2 cellular contexts compared by ENCODE assay signal in the genomic region with DNA sequence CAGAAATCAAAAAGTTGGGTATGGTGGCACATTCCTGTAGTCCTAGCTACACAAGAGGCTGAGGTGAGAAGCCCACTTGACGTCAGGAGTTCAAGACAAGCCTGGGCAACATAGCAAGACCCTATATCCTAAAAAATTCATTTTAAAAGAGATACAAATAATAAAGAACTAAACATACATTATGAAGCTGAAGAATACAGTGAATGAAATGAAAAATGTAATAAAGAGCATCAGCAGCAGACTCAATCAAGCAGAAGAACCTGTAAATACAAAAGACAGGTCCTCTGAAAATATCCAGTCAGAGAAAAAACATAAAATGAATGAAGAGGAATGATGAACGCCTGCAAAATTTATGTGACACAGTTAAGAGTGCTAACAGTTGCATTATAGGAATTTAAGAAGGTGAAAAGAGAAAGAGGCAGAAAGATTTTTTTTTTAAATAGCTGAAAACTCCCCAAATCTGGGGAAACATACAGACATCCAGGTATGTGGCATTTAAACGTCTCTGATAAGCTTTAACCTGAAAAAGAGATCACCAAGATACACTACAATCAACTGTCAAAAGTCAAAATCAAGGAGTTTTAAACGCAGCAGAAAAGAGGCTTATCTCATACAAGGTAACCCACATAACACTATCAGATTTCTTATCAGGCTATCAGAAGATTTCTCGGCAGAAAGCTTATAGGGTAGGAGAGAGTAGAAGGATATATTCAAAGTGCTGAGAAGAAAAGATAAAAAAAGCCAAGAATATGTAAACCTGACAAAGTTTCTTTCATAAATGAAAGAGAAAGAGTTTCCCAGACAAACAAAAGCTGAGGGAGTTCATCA.
TF ChIP-seq lines count a peak whose summit lies in the region.

No MANE protein-coding gene starts in this region.

TF ChIP-seq in HEK293, 187 proteins besides CTCF, POLR2A, EP300 and RAD21:
- no peak for TF ChIP-seq GLIS1 (tag by site-specific recombination; IDR thresholded peaks at IDR 0.05)
- no peak for TF ChIP-seq ZNF292 (tag by site-specific recombination; IDR thresholded peaks at IDR 0.05; ENCODE audit: borderline replicate concordance, low read depth)
- no peak for TF ChIP-seq ZNF416 (tag by site-specific recombination; IDR thresholded peaks at IDR 0.05)
- peak; percentile 92 for TF ChIP-seq ZNF791 (tag by site-specific recombination; IDR thresholded peaks at IDR 0.05)
- peak; percentile 68 for TF ChIP-seq SETDB1 (IDR thresholded peaks at IDR 0.05; ENCODE audit: insufficient read length, low read length)

TF ChIP-seq in K562, 482 proteins besides CTCF, POLR2A, EP300 and RAD21:
- TF ChIP-seq TRIM28 (IDR thresholded peaks at IDR 0.05) = peak; percentile 70; the same call in 1 of the 2 replicates
- TF ChIP-seq ZNF695 (CRISPR knock-in tag; IDR thresholded peaks at IDR 0.05) = no peak
- TF ChIP-seq, protein P1, sequence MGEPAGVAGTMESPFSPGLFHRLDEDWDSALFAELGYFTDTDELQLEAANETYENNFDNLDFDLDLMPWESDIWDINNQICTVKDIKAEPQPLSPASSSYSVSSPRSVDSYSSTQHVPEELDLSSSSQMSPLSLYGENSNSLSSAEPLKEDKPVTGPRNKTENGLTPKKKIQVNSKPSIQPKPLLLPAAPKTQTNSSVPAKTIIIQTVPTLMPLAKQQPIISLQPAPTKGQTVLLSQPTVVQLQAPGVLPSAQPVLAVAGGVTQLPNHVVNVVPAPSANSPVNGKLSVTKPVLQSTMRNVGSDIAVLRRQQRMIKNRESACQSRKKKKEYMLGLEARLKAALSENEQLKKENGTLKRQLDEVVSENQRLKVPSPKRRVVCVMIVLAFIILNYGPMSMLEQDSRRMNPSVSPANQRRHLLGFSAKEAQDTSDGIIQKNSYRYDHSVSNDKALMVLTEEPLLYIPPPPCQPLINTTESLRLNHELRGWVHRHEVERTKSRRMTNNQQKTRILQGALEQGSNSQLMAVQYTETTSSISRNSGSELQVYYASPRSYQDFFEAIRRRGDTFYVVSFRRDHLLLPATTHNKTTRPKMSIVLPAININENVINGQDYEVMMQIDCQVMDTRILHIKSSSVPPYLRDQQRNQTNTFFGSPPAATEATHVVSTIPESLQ (CRISPR knock-in tag; IDR thresholded peaks at IDR 0.05) = no peak
- TF ChIP-seq, protein P2, sequence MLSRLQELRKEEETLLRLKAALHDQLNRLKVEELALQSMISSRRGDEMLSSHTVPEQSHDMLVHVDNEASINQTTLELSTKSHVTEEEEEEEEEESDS (CRISPR knock-in tag; IDR thresholded peaks at IDR 0.05) = no peak
- TF ChIP-seq, protein P3, sequence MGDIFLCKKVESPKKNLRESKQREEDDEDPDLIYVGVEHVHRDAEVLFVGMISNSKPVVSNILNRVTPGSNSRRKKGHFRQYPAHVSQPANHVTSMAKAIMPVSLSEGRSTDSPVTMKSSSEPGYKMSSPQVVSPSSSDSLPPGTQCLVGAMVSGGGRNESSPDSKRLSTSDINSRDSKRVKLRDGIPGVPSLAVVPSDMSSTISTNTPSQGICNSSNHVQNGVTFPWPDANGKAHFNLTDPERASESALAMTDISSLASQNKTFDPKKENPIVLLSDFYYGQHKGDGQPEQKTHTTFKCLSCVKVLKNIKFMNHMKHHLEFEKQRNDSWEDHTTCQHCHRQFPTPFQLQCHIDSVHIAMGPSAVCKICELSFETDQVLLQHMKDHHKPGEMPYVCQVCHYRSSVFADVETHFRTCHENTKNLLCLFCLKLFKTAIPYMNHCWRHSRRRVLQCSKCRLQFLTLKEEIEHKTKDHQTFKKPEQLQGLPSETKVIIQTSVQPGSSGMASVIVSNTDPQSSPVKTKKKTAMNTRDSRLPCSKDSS (IDR thresholded peaks at IDR 0.05; ENCODE audit: low read depth, partially characterized antibody) = peak; percentile 26
